ENCODE assay signal across 34 cellular contexts in genomic region chr2:138221358-138221757, GRCh38.
"Had no signal": no experiment of that assay in that cellular context is flagged by ENCODE, and none has a peak within 500 bp of the region (broad histone marks: within the 10 kb centered on the region; RNA-seq: fewer than 3 reads in every experiment).

No MANE protein-coding gene starts in this region.

- H3K27ac ChIP-seq: KMS-11 had no signal

- H3K4me3 ChIP-seq: MG63 had no signal

- H3K36me3 ChIP-seq: MG63 had no signal

- H3K4me2 ChIP-seq: KMS-11 had no signal

- H3K9me3 ChIP-seq: MG63 had no signal

- DNase-seq: Karpas-422, Kasumi-1, MG63, MM.1S, MV-4-11, NCI-H1048, NCI-H1092, NCI-H1092 treated with DMSO at 0.1 percent for 48 hours, NCI-H1105, NCI-H1105 treated with DMSO at 0.1 percent for 48 hours, NCI-H1417, NCI-H1417 treated with DMSO at 0.1 percent for 48 hours, NCI-H1436, NCI-H1436 treated with DMSO at 0.1 percent for 48 hours, NCI-H146, NCI-H1694, NCI-H1694 treated with DMSO at 0.1 percent for 48 hours, NCI-H187, NCI-H187 treated with DMSO at 0.1 percent for 48 hours, NCI-H1930, NCI-H2029, NCI-H2029 treated with DMSO at 0.1 percent for 48 hours, NCI-H2081, NCI-H2081 treated with DMSO at 0.1 percent for 48 hours, NCI-H2107, NCI-H2171, NCI-H2171 treated with DMSO at 0.1 percent for 48 hours, NCI-H2227 treated with DMSO at 0.1 percent for 48 hours, NCI-H226, NCI-H345, NCI-H446, NCI-H446 treated with DMSO at 0.1 percent for 48 hours, NCI-H510A had no signal

- H3K27me3 ChIP-seq: MG63 had no signal

- H3K9ac ChIP-seq: KMS-11 had no signal
